8 cellular contexts compared by ENCODE assay signal in the genomic region with DNA sequence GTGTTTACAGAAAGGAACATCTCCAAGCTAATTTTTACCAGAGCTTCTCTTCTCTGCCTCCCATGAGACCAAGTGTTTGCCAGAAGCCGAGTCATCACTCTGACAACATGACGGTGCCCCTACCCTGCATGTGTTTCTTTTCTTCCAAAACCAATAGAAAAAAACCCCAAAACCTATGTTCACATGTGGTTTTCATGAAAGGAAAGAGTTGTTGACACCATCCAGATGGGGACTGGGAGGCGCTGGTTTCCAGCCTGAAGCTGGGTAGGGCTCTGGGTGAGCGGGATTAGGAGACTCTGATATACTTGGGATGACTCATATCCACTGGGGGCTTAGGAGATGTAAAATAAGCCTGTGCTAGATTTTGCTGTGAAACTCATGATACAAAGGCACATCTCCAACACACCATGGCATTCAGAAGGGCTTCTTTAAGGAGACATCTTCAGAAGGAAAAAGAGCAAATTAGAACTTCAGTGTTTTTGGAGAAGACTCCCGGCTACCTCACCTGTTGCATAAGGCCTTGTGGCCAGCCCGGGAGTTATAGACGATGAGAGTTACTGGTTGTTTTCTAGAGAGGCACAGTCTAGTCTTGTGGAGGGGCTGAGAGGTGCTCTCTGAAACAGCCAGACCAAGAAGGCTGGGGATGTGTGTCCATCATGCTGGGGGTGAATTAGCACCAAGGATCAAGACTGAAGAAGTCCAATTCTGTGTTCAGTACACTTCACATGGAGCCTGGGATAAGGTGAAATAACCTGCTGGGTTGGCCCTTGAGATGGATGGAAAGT.
DNase-seq lines count a peak whose midpoint lies in the region; ATAC-seq and TF ChIP-seq lines count a peak whose summit lies in the region.

No MANE protein-coding gene starts in this region.

- H3K4me3 Mint-ChIP-seq in activated T-helper 2 cell treated with anti-CD3 and anti-CD28 coated beads, Interferon-gamma antibody, Interleukin-2, Interleukin-4, amounts not matched to agents 10 μg/mL and 5 μg/mL and 100 μg/mL, durations not matched to agents 14 hours and 24 hours and 36 hours (ENCODE audit: low read depth) = no peak overlapping the region
- H3K4me3 Mint-ChIP-seq in stimulated activated naive CD8-positive, alpha-beta T cell treated with anti-CD3 and anti-CD28 coated beads, Interleukin-15, amount 100 ng/mL, for 72 hours = peak overlapping the region; percentile 24 to 38

- H3K36me3 Mint-ChIP-seq in activated T-helper 2 cell treated with anti-CD3 and anti-CD28 coated beads, Interferon-gamma antibody, Interleukin-2, Interleukin-4, amounts not matched to agents 10 μg/mL and 5 μg/mL and 100 μg/mL, durations not matched to agents 14 hours and 24 hours and 36 hours (ENCODE audit: low read depth) = no peaks in the 10 kb centered on the region

- TF ChIP-seq CTCF in right atrium auricular region (IDR thresholded peaks at IDR 0.05) = no peak

- H3K27me3 Mint-ChIP-seq in activated T-helper 2 cell treated with anti-CD3 and anti-CD28 coated beads, Interferon-gamma antibody, Interleukin-2, Interleukin-4, amounts not matched to agents 10 μg/mL and 5 μg/mL and 100 μg/mL, durations not matched to agents 14 hours and 24 hours and 36 hours (ENCODE audit: low read depth) = peaks cover 7% of the 10 kb centered on the region
- H3K27me3 Mint-ChIP-seq in stimulated activated naive CD8-positive, alpha-beta T cell treated with anti-CD3 and anti-CD28 coated beads, Interleukin-15, amount 100 ng/mL, for 72 hours = peaks cover 21% of the 10 kb centered on the region

- H3K27ac Mint-ChIP-seq in activated T-helper 2 cell treated with anti-CD3 and anti-CD28 coated beads, Interferon-gamma antibody, Interleukin-2, Interleukin-4, amounts not matched to agents 10 μg/mL and 5 μg/mL and 100 μg/mL, durations not matched to agents 14 hours and 24 hours and 36 hours = peak overlapping the region; percentile 3
- H3K27ac Mint-ChIP-seq in stimulated activated naive CD8-positive, alpha-beta T cell treated with anti-CD3 and anti-CD28 coated beads, Interleukin-15, amount 100 ng/mL, for 72 hours = peak overlapping the region in 1 of 2 donors; percentile 71

- no peaks in the 10 kb centered on the region for H3K9me3 Mint-ChIP-seq in activated T-helper 2 cell treated with anti-CD3 and anti-CD28 coated beads, Interferon-gamma antibody, Interleukin-2, Interleukin-4, amounts not matched to agents 10 μg/mL and 5 μg/mL and 100 μg/mL, durations not matched to agents 14 hours and 24 hours and 36 hours
- H3K9me3 Mint-ChIP-seq in stimulated activated naive CD8-positive, alpha-beta T cell treated with anti-CD3 and anti-CD28 coated beads, Interleukin-15, amount 100 ng/mL, for 72 hours = peaks cover 0 to 4% of the 10 kb centered on the region in 2 donors

- H3K36me3 ChIP-seq in right atrium auricular region = no peaks in the 10 kb centered on the region

- H3K4me1 ChIP-seq in right atrium auricular region = no peaks in the 10 kb centered on the region

- H3K4me3 ChIP-seq in right atrium auricular region = no peak overlapping the region

- DNase-seq in Right ventricle myocardium inferior (ENCODE audit: missing footprints) (no peak), right atrium auricular region (ENCODE audit: low spot score) (no peak), amygdala (lab: John Stamatoyannopoulos, UW) (no peak), CD1c-positive myeloid dendritic cell (ENCODE audit: extremely low spot score) (no peak), inferior parietal cortex (ENCODE audit: extremely low spot score) (no peak)
- no peak for DNase-seq in activated T-helper 2 cell treated with anti-CD3 and anti-CD28 coated beads, Interferon-gamma antibody, Interleukin-2, Interleukin-4, amounts not matched to agents 10 μg/mL and 5 μg/mL and 100 μg/mL, durations not matched to agents 14 hours and 24 hours and 36 hours (ENCODE audit: low spot score)
- peak in 1 of 2 donors; percentile 17 for DNase-seq in stimulated activated naive CD8-positive, alpha-beta T cell treated with anti-CD3 and anti-CD28 coated beads, Interleukin-15, amount 100 ng/mL, for 72 hours

- H3K27me3 ChIP-seq in right atrium auricular region = no peaks in the 10 kb centered on the region

- H3K9me3 ChIP-seq in right atrium auricular region = no peaks in the 10 kb centered on the region

- intact Hi-C loops in Right ventricle myocardium inferior (cut with DNase I) = no loop called here
- intact Hi-C loops in activated T-helper 2 cell treated with anti-CD3 and anti-CD28 coated beads, Interferon-gamma antibody, Interleukin-2, Interleukin-4, amounts not matched to agents 10 μg/mL and 5 μg/mL and 100 μg/mL, durations not matched to agents 14 hours and 24 hours and 36 hours (cut with micrococcal nuclease) = loop anchor here (5.0 kb wide), 1 partner anchor 40 kb away; no protein-coding TSS in a partner anchor

- peak overlapping the region in 1 of 2 donors; percentile 9 for H3K27ac ChIP-seq in right atrium auricular region

- ATAC-seq in Right ventricle myocardium inferior = peak; percentile 87
- peak; percentile 41 for ATAC-seq in HG02970 (IDR thresholded peaks at IDR 0.05; ENCODE audit: low FRiP score, unreplicated experiment)
- ATAC-seq in stimulated activated naive CD8-positive, alpha-beta T cell treated with anti-CD3 and anti-CD28 coated beads, Interleukin-15, amount 100 ng/mL, for 72 hours = peak; percentile 77

- H3K4me1 Mint-ChIP-seq in activated T-helper 2 cell treated with anti-CD3 and anti-CD28 coated beads, Interferon-gamma antibody, Interleukin-2, Interleukin-4, amounts not matched to agents 10 μg/mL and 5 μg/mL and 100 μg/mL, durations not matched to agents 14 hours and 24 hours and 36 hours (ENCODE audit: low read depth) = peaks cover 21% of the 10 kb centered on the region
- peaks cover 13% of the 10 kb centered on the region for H3K4me1 Mint-ChIP-seq in stimulated activated naive CD8-positive, alpha-beta T cell treated with anti-CD3 and anti-CD28 coated beads, Interleukin-15, amount 100 ng/mL, for 72 hours
